In genomic region chr18:35245719-35246317, GRCh38 we compare ENCODE assay signal across 30 cellular contexts.
"Had no signal": no experiment of that assay in that cellular context is flagged by ENCODE, and none has a peak within 500 bp of the region (broad histone marks: within the 10 kb centered on the region; RNA-seq: fewer than 3 reads in every experiment).

No MANE protein-coding gene starts in this region.

- H3K27ac ChIP-seq: brain microvascular endothelial cell, PC-9, WERI-Rb-1 had no signal

- H2AFZ ChIP-seq: PC-9 had no signal

- H3K4me3 ChIP-seq: PC-9 had no signal

- ATAC-seq: activated CD8-positive, alpha-beta memory T cell treated with anti-CD3 and anti-CD28 coated beads, Interleukin-2, amount 10 ng/mL, durations not matched to agents 7 days and 5 days; activated naive CD8-positive, alpha-beta T cell treated with anti-CD3 and anti-CD28 coated beads, Interleukin-2, amount 50 U/mL, for 24 hours had no signal

- H3K4me2 ChIP-seq: PC-9 had no signal

- H3K27me3 ChIP-seq: brain microvascular endothelial cell had no signal

- DNase-seq: activated CD4-positive, alpha-beta memory T cell treated with anti-CD3 and anti-CD28 coated beads, Interleukin-2, amount 10 ng/mL, durations not matched to agents 7 days and 5 days; activated CD4-positive, alpha-beta T cell treated with anti-CD3 and anti-CD28 coated beads for 1 hour; activated CD4-positive, alpha-beta T cell treated with anti-CD3 and anti-CD28 coated beads for 48 hours; activated CD4-positive, CD25-positive, alpha-beta regulatory T cell; activated CD8-positive, alpha-beta memory T cell treated with anti-CD3 and anti-CD28 coated beads for 24 hours; activated CD8-positive, alpha-beta memory T cell treated with anti-CD3 and anti-CD28 coated beads, Interleukin-2, amount 10 ng/mL, durations not matched to agents 7 days and 5 days; activated CD8-positive, alpha-beta memory T cell treated with anti-CD3 and anti-CD28 coated beads, Interleukin-2, amount 50 U/mL, for 48 hours; activated effector memory CD4-positive, alpha-beta T cell treated with Interleukin-2 at 50 U/mL for 16 hours; activated naive CD4-positive, alpha-beta T cell treated with anti-CD3 and anti-CD28 coated beads, Interleukin-2, amount 10 ng/mL, durations not matched to agents 7 days and 5 days; activated naive CD8-positive, alpha-beta T cell treated with anti-CD3 and anti-CD28 coated beads, Interleukin-2, amount 50 U/mL, for 24 hours; activated T-cell treated with anti-CD3 and anti-CD28 coated beads, Interleukin-2, amount 50 U/mL, for 48 hours; amniotic stem cell; aorta; brain microvascular endothelial cell; central memory CD4-positive, alpha-beta T cell; MM.1S; MV-4-11; NCI-H1092; NCI-H1436 treated with DMSO at 0.1 percent for 48 hours; NCI-H1694 treated with DMSO at 0.1 percent for 48 hours; NCI-H2029; NCI-H345; NCI-H524 treated with DMSO at 0.1 percent for 48 hours; NCI-H748 treated with DMSO at 0.1 percent for 48 hours; NK-92 treated with Interleukin-12 subunit alpha and Interleukin-12 subunit beta, amount 100 ng/mL, for 24 hours; PC-9; Right ventricle myocardium superior; T1000; WERI-Rb-1 had no signal

- FAIRE-seq: RCC 7860 had no signal
